1 cellular context compared by ENCODE assay signal in the genomic region with DNA sequence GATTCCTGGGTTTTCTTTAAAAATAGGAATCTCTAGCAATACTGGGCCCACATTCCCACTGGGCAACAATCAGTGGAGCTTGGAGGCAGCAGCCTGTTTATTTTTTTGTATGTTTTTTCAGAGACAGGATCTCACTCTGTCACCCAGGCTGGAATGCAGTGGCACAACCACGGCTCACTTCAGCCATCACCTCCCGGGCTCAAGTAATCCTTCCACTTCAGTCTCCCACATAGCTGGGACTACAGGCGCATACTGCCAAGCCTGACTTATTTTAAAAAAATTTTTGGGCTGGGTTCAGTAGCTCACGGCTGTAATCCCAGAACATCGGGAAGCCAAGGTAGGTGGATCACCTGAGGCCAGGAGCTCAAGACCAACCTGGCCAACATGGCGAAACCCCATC.
TF ChIP-seq lines count a peak whose summit lies in the region.

No MANE protein-coding gene starts in this region.

TF ChIP-seq in GM12878, 131 proteins besides CTCF, POLR2A, EP300 and RAD21:
- TF ChIP-seq, protein P1, sequence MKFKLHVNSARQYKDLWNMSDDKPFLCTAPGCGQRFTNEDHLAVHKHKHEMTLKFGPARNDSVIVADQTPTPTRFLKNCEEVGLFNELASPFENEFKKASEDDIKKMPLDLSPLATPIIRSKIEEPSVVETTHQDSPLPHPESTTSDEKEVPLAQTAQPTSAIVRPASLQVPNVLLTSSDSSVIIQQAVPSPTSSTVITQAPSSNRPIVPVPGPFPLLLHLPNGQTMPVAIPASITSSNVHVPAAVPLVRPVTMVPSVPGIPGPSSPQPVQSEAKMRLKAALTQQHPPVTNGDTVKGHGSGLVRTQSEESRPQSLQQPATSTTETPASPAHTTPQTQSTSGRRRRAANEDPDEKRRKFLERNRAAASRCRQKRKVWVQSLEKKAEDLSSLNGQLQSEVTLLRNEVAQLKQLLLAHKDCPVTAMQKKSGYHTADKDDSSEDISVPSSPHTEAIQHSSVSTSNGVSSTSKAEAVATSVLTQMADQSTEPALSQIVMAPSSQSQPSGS (IDR thresholded peaks at IDR 0.05; ENCODE audit: low read length) = no peak
- TF ChIP-seq, protein P2, sequence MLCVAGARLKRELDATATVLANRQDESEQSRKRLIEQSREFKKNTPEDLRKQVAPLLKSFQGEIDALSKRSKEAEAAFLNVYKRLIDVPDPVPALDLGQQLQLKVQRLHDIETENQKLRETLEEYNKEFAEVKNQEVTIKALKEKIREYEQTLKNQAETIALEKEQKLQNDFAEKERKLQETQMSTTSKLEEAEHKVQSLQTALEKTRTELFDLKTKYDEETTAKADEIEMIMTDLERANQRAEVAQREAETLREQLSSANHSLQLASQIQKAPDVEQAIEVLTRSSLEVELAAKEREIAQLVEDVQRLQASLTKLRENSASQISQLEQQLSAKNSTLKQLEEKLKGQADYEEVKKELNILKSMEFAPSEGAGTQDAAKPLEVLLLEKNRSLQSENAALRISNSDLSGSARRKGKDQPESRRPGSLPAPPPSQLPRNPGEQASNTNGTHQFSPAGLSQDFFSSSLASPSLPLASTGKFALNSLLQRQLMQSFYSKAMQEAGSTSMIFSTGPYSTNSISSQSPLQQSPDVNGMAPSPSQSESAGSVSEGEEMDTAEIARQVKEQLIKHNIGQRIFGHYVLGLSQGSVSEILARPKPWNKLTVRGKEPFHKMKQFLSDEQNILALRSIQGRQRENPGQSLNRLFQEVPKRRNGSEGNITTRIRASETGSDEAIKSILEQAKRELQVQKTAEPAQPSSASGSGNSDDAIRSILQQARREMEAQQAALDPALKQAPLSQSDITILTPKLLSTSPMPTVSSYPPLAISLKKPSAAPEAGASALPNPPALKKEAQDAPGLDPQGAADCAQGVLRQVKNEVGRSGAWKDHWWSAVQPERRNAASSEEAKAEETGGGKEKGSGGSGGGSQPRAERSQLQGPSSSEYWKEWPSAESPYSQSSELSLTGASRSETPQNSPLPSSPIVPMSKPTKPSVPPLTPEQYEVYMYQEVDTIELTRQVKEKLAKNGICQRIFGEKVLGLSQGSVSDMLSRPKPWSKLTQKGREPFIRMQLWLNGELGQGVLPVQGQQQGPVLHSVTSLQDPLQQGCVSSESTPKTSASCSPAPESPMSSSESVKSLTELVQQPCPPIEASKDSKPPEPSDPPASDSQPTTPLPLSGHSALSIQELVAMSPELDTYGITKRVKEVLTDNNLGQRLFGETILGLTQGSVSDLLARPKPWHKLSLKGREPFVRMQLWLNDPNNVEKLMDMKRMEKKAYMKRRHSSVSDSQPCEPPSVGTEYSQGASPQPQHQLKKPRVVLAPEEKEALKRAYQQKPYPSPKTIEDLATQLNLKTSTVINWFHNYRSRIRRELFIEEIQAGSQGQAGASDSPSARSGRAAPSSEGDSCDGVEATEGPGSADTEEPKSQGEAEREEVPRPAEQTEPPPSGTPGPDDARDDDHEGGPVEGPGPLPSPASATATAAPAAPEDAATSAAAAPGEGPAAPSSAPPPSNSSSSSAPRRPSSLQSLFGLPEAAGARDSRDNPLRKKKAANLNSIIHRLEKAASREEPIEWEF (IDR thresholded peaks at IDR 0.05; ENCODE audit: insufficient replicate concordance, low read depth, low read length) = no peak
- no peak for TF ChIP-seq PAX8 (IDR thresholded peaks at IDR 0.05)
- TF ChIP-seq PAX5 (IDR thresholded peaks at IDR 0.05; ENCODE audit: borderline replicate concordance, low read depth, low read length) = no peak
- TF ChIP-seq, protein P3, sequence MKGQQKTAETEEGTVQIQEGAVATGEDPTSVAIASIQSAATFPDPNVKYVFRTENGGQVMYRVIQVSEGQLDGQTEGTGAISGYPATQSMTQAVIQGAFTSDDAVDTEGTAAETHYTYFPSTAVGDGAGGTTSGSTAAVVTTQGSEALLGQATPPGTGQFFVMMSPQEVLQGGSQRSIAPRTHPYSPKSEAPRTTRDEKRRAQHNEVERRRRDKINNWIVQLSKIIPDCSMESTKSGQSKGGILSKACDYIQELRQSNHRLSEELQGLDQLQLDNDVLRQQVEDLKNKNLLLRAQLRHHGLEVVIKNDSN (IDR thresholded peaks at IDR 0.05; ENCODE audit: borderline replicate concordance, extremely low read length, insufficient read depth, low read depth, low read length) = no peak
- TF ChIP-seq NFXL1 (IDR thresholded peaks at IDR 0.05; ENCODE audit: borderline replicate concordance) = no peak
- TF ChIP-seq, protein P4, sequence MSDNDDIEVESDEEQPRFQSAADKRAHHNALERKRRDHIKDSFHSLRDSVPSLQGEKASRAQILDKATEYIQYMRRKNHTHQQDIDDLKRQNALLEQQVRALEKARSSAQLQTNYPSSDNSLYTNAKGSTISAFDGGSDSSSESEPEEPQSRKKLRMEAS (IDR thresholded peaks at IDR 0.05; ENCODE audit: low read depth, low read length) = no peak
- no peak for TF ChIP-seq ZNF207 (IDR thresholded peaks at IDR 0.05; ENCODE audit: borderline replicate concordance)
- TF ChIP-seq YY1 (IDR thresholded peaks at IDR 0.05; ENCODE audit: low read depth, low read length) = no peak
- no peak for TF ChIP-seq NR2C1 (IDR thresholded peaks at IDR 0.05)
- TF ChIP-seq WRNIP1 (IDR thresholded peaks at IDR 0.05; ENCODE audit: borderline replicate concordance, low read depth, low read length) = no peak
- no peak for TF ChIP-seq HDGF (IDR thresholded peaks at IDR 0.05)
- no peak for TF ChIP-seq ZSCAN29 (IDR thresholded peaks at IDR 0.05)
- TF ChIP-seq JUND (IDR thresholded peaks at IDR 0.05; ENCODE audit: low read depth, low read length) = no peak
- no peak for TF ChIP-seq HDAC6 (IDR thresholded peaks at IDR 0.05; ENCODE audit: unreplicated experiment)
- no peak for TF ChIP-seq SPI1 (IDR thresholded peaks at IDR 0.05; ENCODE audit: borderline replicate concordance, insufficient read depth, low read depth, low read length)
- TF ChIP-seq MXI1 (IDR thresholded peaks at IDR 0.05; ENCODE audit: low read depth, low read length) = no peak
- TF ChIP-seq BHLHE40 (IDR thresholded peaks at IDR 0.05; ENCODE audit: borderline replicate concordance in 1 of 2, low read depth in 2 of 2, low read length in 1 of 2) = no peak
- TF ChIP-seq SMARCA5 (IDR thresholded peaks at IDR 0.05) = no peak
TF ChIP-seq in GM12878: peak in this region for 0.
